ENCODE assay signal across 32 cellular contexts in genomic region chr16:47490471-47490870, GRCh38.
"Had no signal": no experiment of that assay in that cellular context is flagged by ENCODE, and none has a peak within 500 bp of the region (broad histone marks: within the 10 kb centered on the region; RNA-seq: fewer than 3 reads in every experiment).

No MANE protein-coding gene starts in this region.

- H3K4me3 Mint-ChIP-seq: activated CD8-positive, alpha-beta T cell treated with anti-CD3 and anti-CD28 coated beads for 36 hours; brain; mesothelial cell of epicardium; nephron progenitor cell; stimulated activated naive CD8-positive, alpha-beta T cell treated with anti-CD3 and anti-CD28 coated beads, Interleukin-15, Interleukin-2, amounts not matched to agents 100 ng/mL and 50 ng/mL, for 24 hours; type B pancreatic cell; WTC11 had no signal

- DNase-seq: activated CD4-positive, alpha-beta T cell treated with anti-CD3 and anti-CD28 coated beads, Interleukin-2, amount 50 U/mL, for 1 hour; activated CD8-positive, alpha-beta T cell treated with anti-CD3 and anti-CD28 coated beads for 36 hours; activated naive CD4-positive, alpha-beta T cell; activated T-cell treated with anti-CD3 and anti-CD28 coated beads, Interleukin-2, amount 50 U/mL, for 48 hours; cerebellar nuclear complex; colonic mucosa; effector CD8-positive, alpha-beta T cell; foreskin fibroblast; head of caudate nucleus; hippocampal formation; left cardiac atrium; left ventricle myocardium superior; mammary epithelial cell; naive B cell; nephron progenitor cell; ovary; right lobe of liver; stimulated activated CD4-positive, alpha-beta T cell treated with anti-CD3 and anti-CD28 coated beads, Interleukin-2, amount 100 ng/mL, for 48 hours; T-helper 2 cell; uterus had no signal

- H3K27ac ChIP-seq: ascending aorta, cardiac muscle cell, colonic mucosa, neutrophil, ovary, right lobe of liver, thoracic aorta, uterus had no signal

- ATAC-seq: activated CD8-positive, alpha-beta T cell treated with anti-CD3 and anti-CD28 coated beads for 36 hours; activated naive CD4-positive, alpha-beta T cell treated with anti-CD3 and anti-CD28 coated beads, Interleukin-2, amount 50 U/mL, for 72 hours; left cardiac atrium; left ventricle myocardium superior; right lobe of liver; WTC11 had no signal

- H3K4me1 Mint-ChIP-seq: brain had no signal

- H3K27ac Mint-ChIP-seq: activated CD8-positive, alpha-beta T cell treated with anti-CD3 and anti-CD28 coated beads for 36 hours; activated naive CD4-positive, alpha-beta T cell treated with anti-CD3 and anti-CD28 coated beads, Interleukin-2, amount 50 U/mL, for 72 hours; activated T-helper 2 cell treated with anti-CD3 and anti-CD28 coated beads, Interferon-gamma antibody, Interleukin-2, Interleukin-4, amounts not matched to agents 10 μg/mL and 5 μg/mL and 100 μg/mL, durations not matched to agents 14 hours and 24 hours and 36 hours; brain; mesothelial cell of epicardium; nephron progenitor cell; progenitor cell of endocrine pancreas; stimulated activated naive CD8-positive, alpha-beta T cell treated with anti-CD3 and anti-CD28 coated beads, Interleukin-15, Interleukin-2, amounts not matched to agents 100 ng/mL and 50 ng/mL, for 24 hours; type B pancreatic cell; WTC11 had no signal

- H3K27me3 ChIP-seq: ascending aorta, cardiac muscle cell, colonic mucosa, neutrophil, ovary, right lobe of liver, uterus had no signal

- H3K27me3 Mint-ChIP-seq: activated CD8-positive, alpha-beta T cell treated with anti-CD3 and anti-CD28 coated beads for 36 hours; brain; naive B cell; progenitor cell of endocrine pancreas; stimulated activated naive CD8-positive, alpha-beta T cell treated with anti-CD3 and anti-CD28 coated beads, Interleukin-15, Interleukin-2, amounts not matched to agents 100 ng/mL and 50 ng/mL, for 24 hours; type B pancreatic cell had no signal

- H3K4me1 ChIP-seq: colonic mucosa, right lobe of liver, uterus had no signal

- H3K4me3 ChIP-seq: ascending aorta, cardiac muscle cell, colonic mucosa, ovary, right lobe of liver, thoracic aorta, uterus had no signal

- H3K36me3 ChIP-seq: ascending aorta, cardiac muscle cell, colonic mucosa, neutrophil, ovary, right lobe of liver, thoracic aorta, uterus had no signal
